In the genomic region with DNA sequence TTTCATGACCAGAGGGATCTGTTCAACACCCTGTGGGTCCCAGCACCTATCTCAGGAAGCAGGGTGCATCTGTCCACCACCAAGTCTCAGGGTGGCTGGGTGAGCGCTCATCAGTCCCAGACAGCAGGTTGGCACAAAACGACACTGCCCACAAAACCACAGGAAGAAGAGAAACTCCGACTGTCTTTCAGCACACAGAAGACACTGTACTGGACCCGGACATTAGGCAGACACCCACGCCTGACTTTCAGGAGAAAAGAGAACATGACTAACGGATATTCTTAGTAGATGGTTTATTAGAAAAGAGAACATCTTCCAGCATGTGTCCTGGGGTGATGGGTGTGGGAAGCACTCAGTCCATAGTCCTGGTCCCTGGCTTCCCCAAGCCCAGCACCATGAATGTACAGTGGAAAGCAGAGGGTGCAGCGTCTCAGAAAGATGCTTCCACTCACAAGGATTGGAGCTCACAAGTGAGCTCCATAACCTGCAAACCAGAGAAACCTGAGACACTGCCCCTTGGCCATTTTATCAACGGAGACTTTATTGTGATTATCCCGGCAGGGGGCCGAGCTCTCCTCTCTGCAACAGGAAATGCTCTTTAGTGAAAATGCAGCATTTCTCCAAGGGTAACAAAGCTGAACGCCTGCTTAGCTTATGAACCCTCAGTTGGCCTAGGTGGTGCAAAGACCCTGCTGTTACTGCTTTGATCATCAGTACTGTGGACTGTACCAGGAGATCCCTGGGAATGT, we compare ENCODE assay signal across 7 cellular contexts.
DNase-seq lines count a peak whose midpoint lies in the region; ATAC-seq and TF ChIP-seq lines count a peak whose summit lies in the region.

No MANE protein-coding gene starts in this region.

- no peak for TF ChIP-seq CTCF in HL-60 (IDR thresholded peaks at IDR 0.05; ENCODE audit: insufficient read depth, low read length)
- no peak for TF ChIP-seq CTCF in fibroblast of mammary gland (conservative IDR thresholded peaks at IDR 0.05; ENCODE audit: control insufficient read depth, insufficient read depth, low read depth, low read length)

- DNase-seq in HL-60 (ENCODE audit: low read depth in 1 of 2, low spot score in 1 of 2) (peak in 1 of 2 experiments; percentile 93), fibroblast of mammary gland (ENCODE audit: low read depth) (peak; percentile 44), NCI-H82 (lab: John Stamatoyannopoulos, UW) (no peak), GM19240 (ENCODE audit: insufficient read length, low spot score) (no peak)
- DNase-seq in activated CD4-positive, alpha-beta T cell treated with anti-CD3 and anti-CD28 coated beads for 48 hours = peak; percentile 75
- DNase-seq in stimulated activated CD8-positive, alpha-beta memory T cell treated with anti-CD3 and anti-CD28 coated beads, Interleukin-12 subunit alpha, Interleukin-12 subunit beta, amount 100 ng/mL, for 4 hours (ENCODE audit: low read depth) = peak; percentile 60

- H3K27me3 ChIP-seq in HL-60 (ENCODE audit: insufficient read depth, poor library complexity, severe bottlenecking) = no peaks in the 10 kb centered on the region

- H3K27ac ChIP-seq in HL-60 (replicated peaks) = peak overlapping the region; percentile 77

- ATAC-seq in GM21360 (IDR thresholded peaks at IDR 0.05; ENCODE audit: unreplicated experiment) = peak; percentile 33

- no peak overlapping the region for H3K4me3 ChIP-seq in HL-60 (replicated peaks; ENCODE audit: insufficient read depth, low read length)
- no peak overlapping the region for H3K4me3 ChIP-seq in fibroblast of mammary gland (ENCODE audit: control insufficient read depth, low read depth, low read length)

Comparison
In these comparisons a context has a peak if more than half of its experiments do, and no peak if none do; other contexts are left out.
1. DNase-seq: peak in activated CD4-positive, alpha-beta T cell treated with anti-CD3 and anti-CD28 coated beads for 48 hours (single experiment), fibroblast of mammary gland (single experiment) and stimulated activated CD8-positive, alpha-beta memory T cell treated with anti-CD3 and anti-CD28 coated beads, Interleukin-12 subunit alpha, Interleukin-12 subunit beta, amount 100 ng/mL, for 4 hours (single experiment); none in NCI-H82 (single experiment) and GM19240 (single experiment).